17 cellular contexts compared by ENCODE assay signal in genomic region chr13:112249644-112250610, GRCh38.
DNase-seq lines count a peak whose midpoint lies in the region; ATAC-seq and TF ChIP-seq lines count a peak whose summit lies in the region.
"Had no signal": no experiment of that assay in that cellular context is flagged by ENCODE, and none has a peak within 500 bp of the region (broad histone marks: within the 10 kb centered on the region; RNA-seq: fewer than 3 reads in every experiment).

No MANE protein-coding gene starts in this region.

- H3K4me1 ChIP-seq in H9 (ENCODE audit: insufficient read depth, low read length) (no peaks in the 10 kb centered on the region), mesendoderm (ENCODE audit: control insufficient read depth, low read depth, low read length) (no peaks in the 10 kb centered on the region), testis (no peaks in the 10 kb centered on the region), tibial nerve (no peaks in the 10 kb centered on the region)

- TF ChIP-seq CTCF in H9 (conservative IDR thresholded peaks at IDR 0.05) (no peak), coronary artery (IDR thresholded peaks at IDR 0.05) (no peak), testis (IDR thresholded peaks at IDR 0.05) (no peak), tibial nerve (IDR thresholded peaks at IDR 0.05) (no peak)

- no peak overlapping the region for H3K9ac ChIP-seq in H9 (ENCODE audit: extremely low read depth, insufficient read length, low read length)
- no peak overlapping the region for H3K9ac ChIP-seq in mesendoderm (ENCODE audit: low read length)
- H3K9ac ChIP-seq: GM23248, KMS-11 had no signal

- TF ChIP-seq POLR2A in testis (IDR thresholded peaks at IDR 0.05) (no peak), tibial nerve (IDR thresholded peaks at IDR 0.05) (no peak)

- no peak overlapping the region for H3K27ac ChIP-seq in H9 (ENCODE audit: insufficient read length, low read depth, low read length)
- no peak overlapping the region for H3K27ac ChIP-seq in coronary artery
- H3K27ac ChIP-seq in mesendoderm (ENCODE audit: low read depth, low read length) = no peak overlapping the region
- no peak overlapping the region for H3K27ac ChIP-seq in testis
- H3K27ac ChIP-seq in tibial nerve = no peak overlapping the region
- H3K27ac ChIP-seq: GM23248, KMS-11 had no signal

- no peak overlapping the region for H3K4me3 Mint-ChIP-seq in H9
- H3K4me3 Mint-ChIP-seq: B cell; CD4-positive, alpha-beta T cell had no signal

- H2BK12ac ChIP-seq in H9 (ENCODE audit: insufficient read length, low read depth, low read length) = no peak overlapping the region

- H3K4ac ChIP-seq in H9 (ENCODE audit: low read depth, low read length) (no peak overlapping the region), mesendoderm (ENCODE audit: low read depth, low read length) (no peak overlapping the region)

- H3K56ac ChIP-seq in H9 (ENCODE audit: insufficient read length, low read depth, low read length) (no peak overlapping the region), mesendoderm (ENCODE audit: low read length) (no peak overlapping the region)

- no peaks in the 10 kb centered on the region for H3K23me2 ChIP-seq in H9 (ENCODE audit: insufficient read length, low read depth, low read length, poor library complexity, severe bottlenecking)

- TF ChIP-seq EP300 in tibial nerve (IDR thresholded peaks at IDR 0.05) = no peak

- H3K9me3 Mint-ChIP-seq in H9 = no peaks in the 10 kb centered on the region
- H3K9me3 Mint-ChIP-seq: CD4-positive, alpha-beta T cell had no signal

- WGBS in H9 (ENCODE audit: extremely low coverage, insufficient read length, low lambda C conversion rate) = no CpG with 5 or more reads among the region's 39 CpGs
- no CpG with 5 or more reads among the region's 39 CpGs for WGBS in mesendoderm (ENCODE audit: extremely low coverage, insufficient coverage, low lambda C conversion rate)
- WGBS in testis, 2 donors = 81 to 84% methylated on average over 35 to 39 of the region's 39 CpGs
- WGBS in tibial nerve, 2 donors = 82 to 83% methylated on average over 36 to 39 of the region's 39 CpGs

- H3K27me3 Mint-ChIP-seq in H9 (ENCODE audit: low read depth) = peaks cover 38% of the 10 kb centered on the region

- no peak overlapping the region for H2AFZ ChIP-seq in H9 (ENCODE audit: low read length)
- H2AFZ ChIP-seq: GM23248 had no signal

- H3K27ac Mint-ChIP-seq in H9 = no peak overlapping the region
- H3K27ac Mint-ChIP-seq: B cell; CD4-positive, alpha-beta T cell had no signal

- H3K18ac ChIP-seq in H9 (ENCODE audit: insufficient read length, low read depth, low read length) (no peak overlapping the region), mesendoderm (ENCODE audit: low read length) (no peak overlapping the region)

- no peaks in the 10 kb centered on the region for H3K79me1 ChIP-seq in H9 (ENCODE audit: insufficient read depth, low read depth, low read length, poor library complexity, severe bottlenecking)
- no peaks in the 10 kb centered on the region for H3K79me1 ChIP-seq in mesendoderm (ENCODE audit: low read length)

- H3K14ac ChIP-seq in H9 (ENCODE audit: insufficient read depth, low read length) = no peak overlapping the region; the same call in 1 of the 2 replicates

- DNase-seq in H9 (peak; percentile 28), coronary artery (ENCODE audit: low spot score) (peak; percentile 57), mesendoderm (peak; percentile 13), testis (peak; percentile 9), posterior vena cava (ENCODE audit: low spot score) (no peak), tibial nerve (ENCODE audit: low spot score in 2 of 2) (no peak)
- DNase-seq: Calu3; CD4-positive, alpha-beta T cell; DMS79 treated with DMSO at 0.1 percent for 48 hours; GM23248; NCI-H1105 treated with DMSO at 0.1 percent for 48 hours; NCI-H187 treated with DMSO at 0.1 percent for 48 hours; NCI-H446; NCI-H748 treated with DMSO at 0.1 percent for 48 hours had no signal

- intact Hi-C loops in testis (cut with DNase I; ENCODE audit: low total_unique reads) (no loop called here), posterior vena cava (cut with DNase I) (loop anchor here in 1 of 2 donors (5.0 kb wide), 1 partner anchor 197 kb away; no protein-coding TSS in a partner anchor)

- H2AK5ac ChIP-seq in H9 (ENCODE audit: insufficient read length, low read length) (no peak overlapping the region), mesendoderm (ENCODE audit: low read length) (no peak overlapping the region)

- H2BK5ac ChIP-seq in H9 (ENCODE audit: insufficient read length, low read length) = no peak overlapping the region
- no peak overlapping the region for H2BK5ac ChIP-seq in mesendoderm (ENCODE audit: low read length)

- no peak overlapping the region for H3K4me3 ChIP-seq in coronary artery
- H3K4me3 ChIP-seq in mesendoderm (ENCODE audit: low read length) = no peak overlapping the region
- no peak overlapping the region for H3K4me3 ChIP-seq in testis
- no peak overlapping the region for H3K4me3 ChIP-seq in tibial nerve
- H3K4me3 ChIP-seq: GM23248 had no signal

- no peak overlapping the region for H2BK120ac ChIP-seq in H9 (ENCODE audit: low read depth, low read length, poor library complexity, severe bottlenecking)
- H2BK120ac ChIP-seq in mesendoderm (ENCODE audit: low read depth, low read length) = no peak overlapping the region

- peaks cover 8 to 18% of the 10 kb centered on the region in 2 experiments for H3K4me1 Mint-ChIP-seq in H9
- H3K4me1 Mint-ChIP-seq: B cell had no signal

- H4K20me1 ChIP-seq in H9 (ENCODE audit: control insufficient read depth, insufficient read depth, insufficient read length) = no peaks in the 10 kb centered on the region

- H3K23ac ChIP-seq in H9 (ENCODE audit: insufficient read length, low read depth, low read length) (no peak overlapping the region), mesendoderm (ENCODE audit: low read length) (no peak overlapping the region)

- H3K27me3 ChIP-seq in H9 (ENCODE audit: insufficient read depth, low read length) (no peaks in the 10 kb centered on the region; the same call in 1 of the 2 replicates), mesendoderm (ENCODE audit: insufficient read depth, low read length, poor library complexity) (no peaks in the 10 kb centered on the region), testis (no peaks in the 10 kb centered on the region), tibial nerve (no peaks in the 10 kb centered on the region)

- H2BK20ac ChIP-seq in H9 (ENCODE audit: low read depth, low read length, poor library complexity, severe bottlenecking) = no peak overlapping the region

- H3K36me3 Mint-ChIP-seq in H9 (ENCODE audit: insufficient read depth in 1 of 3, low read depth in 3 of 3) = no peaks in the 10 kb centered on the region

- H3K9me3 ChIP-seq in H9 (ENCODE audit: control insufficient read depth, low read depth, low read length) (no peaks in the 10 kb centered on the region), testis (no peaks in the 10 kb centered on the region), tibial nerve (peaks cover 0 to 12% (median 0%) of the 10 kb centered on the region in 4 donors)

- H3K4me2 ChIP-seq in H9 (ENCODE audit: insufficient read depth, insufficient read length, low read length) (no peak overlapping the region), mesendoderm (ENCODE audit: low read length) (no peak overlapping the region)
- H3K4me2 ChIP-seq: KMS-11 had no signal

- H4K8ac ChIP-seq in H9 (replicated peaks; ENCODE audit: insufficient read length, low read depth, low read length) (no peak overlapping the region), mesendoderm (ENCODE audit: low read depth, low read length) (no peak overlapping the region)

- H3K79me2 ChIP-seq in H9 (ENCODE audit: insufficient read depth, low read length) = no peaks in the 10 kb centered on the region
- H3K79me2 ChIP-seq in mesendoderm (ENCODE audit: control insufficient read depth, insufficient read depth, low read length) = no peaks in the 10 kb centered on the region

- H3T11ph ChIP-seq in H9 (ENCODE audit: low read length) = no peak overlapping the region

- no peaks in the 10 kb centered on the region for H3K36me3 ChIP-seq in mesendoderm (ENCODE audit: control insufficient read depth, insufficient read depth, low read length)
- H3K36me3 ChIP-seq in testis (ENCODE audit: low read depth, missing control alignments) = no peaks in the 10 kb centered on the region
- no peaks in the 10 kb centered on the region for H3K36me3 ChIP-seq in tibial nerve

- H4K5ac ChIP-seq in H9 (ENCODE audit: insufficient read length, low read depth, low read length) (no peak overlapping the region), mesendoderm (ENCODE audit: low read length) (no peak overlapping the region)

- no peak overlapping the region for H4K91ac ChIP-seq in H9 (ENCODE audit: insufficient read length, low read depth, low read length)

- no peak overlapping the region for H2BK15ac ChIP-seq in H9 (ENCODE audit: low read depth, low read length)
- H2BK15ac ChIP-seq in mesendoderm (replicated peaks; ENCODE audit: low read depth) = no peak overlapping the region

- no peak for ATAC-seq in HG03565 (IDR thresholded peaks at IDR 0.05; ENCODE audit: unreplicated experiment)

Comparison
In these comparisons a context has a peak if more than half of its experiments do, and no peak if none do; other contexts are left out.
1. DNase-seq: peak in H9 (single experiment), coronary artery (single experiment), mesendoderm (single experiment) and testis (single experiment); none in posterior vena cava (single experiment) and tibial nerve (0 of 2).